ENCODE assay signal across 1 cellular context in genomic region chr1:211647666-211648065, GRCh38.
TF ChIP-seq lines count a peak whose summit lies in the region.

No MANE protein-coding gene starts in this region.

TF ChIP-seq in HepG2, 621 proteins besides CTCF, POLR2A, EP300 and RAD21:
- TF ChIP-seq CEBPB (IDR thresholded peaks at IDR 0.05; ENCODE audit: borderline replicate concordance, low read depth, low read length) (no peak), NCOA2 (CRISPR knock-in tag; IDR thresholded peaks at IDR 0.05) (no peak), PHF21A (CRISPR knock-in tag; IDR thresholded peaks at IDR 0.05) (0 out of 2 replicates have a peak, but pooled peaks have one; percentile 17)
TF ChIP-seq in HepG2: peak in this region for 1.
